In the genomic region with DNA sequence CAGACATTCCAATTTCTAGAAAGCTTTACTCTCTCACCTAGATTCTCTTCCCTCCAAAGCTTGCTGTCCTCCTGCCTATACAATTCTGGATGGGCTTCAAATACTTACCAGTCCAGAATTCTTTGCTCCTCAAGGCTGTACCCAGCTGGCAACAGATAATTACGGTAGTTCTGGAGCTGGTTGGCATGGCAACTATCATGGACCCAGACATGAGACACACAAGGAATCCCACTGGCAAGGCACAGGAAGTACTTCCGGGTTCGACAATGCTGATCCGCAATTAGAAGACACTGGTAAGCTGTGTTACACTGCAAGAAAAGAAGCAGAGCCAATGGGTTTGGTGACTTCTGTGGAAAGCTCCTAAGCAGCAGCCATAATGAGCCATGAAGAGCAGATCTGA, we compare ENCODE assay signal across 18 cellular contexts. TPM values are rescaled to one million over a fixed set of nuclear protein-coding genes. Genes with fewer than 3 reads are reported as not detected.
DNase-seq lines count a peak whose midpoint lies in the region; ATAC-seq and TF ChIP-seq lines count a peak whose summit lies in the region.
"Had no signal": no experiment of that assay in that cellular context is flagged by ENCODE, and none has a peak within 500 bp of the region (broad histone marks: within the 10 kb centered on the region; RNA-seq: fewer than 3 reads in every experiment).

No MANE protein-coding gene starts in this region.

- DNase-seq in SK-N-SH = peak; percentile 46
- peak; percentile 57 for DNase-seq in NCI-H69 (lab: John Stamatoyannopoulos, UW)
- no peak for DNase-seq in mesothelial cell of epicardium (ENCODE audit: low spot score in 2 of 2, unreplicated experiment in 2 of 2)
- DNase-seq in middle frontal gyrus (ENCODE audit: extremely low spot score, low spot score) = no peak
- DNase-seq in activated CD4-positive, alpha-beta T cell treated with anti-CD3 and anti-CD28 coated beads, Interleukin-2, amount 10 ng/mL, durations not matched to agents 24 days and 14 days = no peak
- no peak for DNase-seq in stimulated activated CD4-positive, alpha-beta T cell treated with anti-CD3 and anti-CD28 coated beads, Interleukin-2, amount 100 ng/mL, for 48 hours
- DNase-seq: Calu3; CD8-positive, alpha-beta T cell; KBM-7; NCI-H1105 treated with DMSO at 0.1 percent for 48 hours; NCI-H187; NCI-H526; SHP77 had no signal

- 50% methylated on average over 4 of the region's 4 CpGs for whole genome bisulfite sequencing in SK-N-SH (ENCODE audit: low lambda C conversion rate)

- TF ChIP-seq CTCF in SK-N-SH (IDR thresholded peaks at IDR 0.05) (no peak), brain (conservative IDR thresholded peaks at IDR 0.05) (no peak), mesothelial cell of epicardium (IDR thresholded peaks at IDR 0.05; ENCODE audit: unreplicated experiment) (no peak)

- H3K4me2 ChIP-seq in SK-N-SH = no peak overlapping the region
- H3K4me2 ChIP-seq: A549; BLaER1 treated with 17β-estradiol and CSF1 and Interleukin-3, amounts not matched to agents 10 nM and 100 nM had no signal

- ATAC-seq in SK-N-SH treated with all-trans-retinoic acid at 6 μM for 48 hours = no peak
- ATAC-seq: A549; CD8-positive, alpha-beta T cell had no signal

- H3K9me3 Mint-ChIP-seq in brain (no peaks in the 10 kb centered on the region), mesothelial cell of epicardium (no peaks in the 10 kb centered on the region)
- H3K9me3 Mint-ChIP-seq in activated CD4-positive, alpha-beta T cell treated with anti-CD3 and anti-CD28 coated beads, Interleukin-2, amount 10 ng/mL, durations not matched to agents 24 days and 14 days = no peaks in the 10 kb centered on the region
- H3K9me3 Mint-ChIP-seq: CD8-positive, alpha-beta T cell had no signal

- POLR2A ChIA-PET in SK-N-SH (lab: Yijun Ruan, JAX) = no interaction called here

- peaks cover 94% of the 10 kb centered on the region for H3K36me3 Mint-ChIP-seq in brain
- H3K36me3 Mint-ChIP-seq in mesothelial cell of epicardium = peaks cover 75% of the 10 kb centered on the region
- H3K36me3 Mint-ChIP-seq in activated CD4-positive, alpha-beta T cell treated with anti-CD3 and anti-CD28 coated beads, Interleukin-2, amount 10 ng/mL, durations not matched to agents 24 days and 14 days (ENCODE audit: low read depth) = peaks cover 61% of the 10 kb centered on the region

- H3K4me3 Mint-ChIP-seq in brain (no peak overlapping the region), mesothelial cell of epicardium (no peak overlapping the region)
- H3K4me3 Mint-ChIP-seq in activated CD4-positive, alpha-beta T cell treated with anti-CD3 and anti-CD28 coated beads, Interleukin-2, amount 10 ng/mL, durations not matched to agents 24 days and 14 days = no peak overlapping the region
- H3K4me3 Mint-ChIP-seq: CD8-positive, alpha-beta T cell had no signal

- peaks cover 89 to 92% of the 10 kb centered on the region in 2 experiments for H3K36me3 ChIP-seq in SK-N-SH (replicated peaks in 1 of 2; ENCODE audit: control insufficient read depth in 1 of 2, insufficient read depth in 2 of 2, low read length in 1 of 2)

- no peak for TF ChIP-seq RAD21 in SK-N-SH (IDR thresholded peaks at IDR 0.05; ENCODE audit: low read length)

- H2AFZ ChIP-seq in SK-N-SH (ENCODE audit: low read depth) = no peak overlapping the region

- H3K4me1 ChIP-seq in SK-N-SH (ENCODE audit: control insufficient read depth in 1 of 2, insufficient read depth in 2 of 2, low read depth in 1 of 2, low read length in 1 of 2) = peaks cover 0 to 24% of the 10 kb centered on the region in 2 experiments; a peak in 2 of 4 replicates
- H3K4me1 ChIP-seq: BLaER1 treated with 17β-estradiol and CSF1 and Interleukin-3, amounts not matched to agents 10 nM and 100 nM had no signal

- H3K4me1 Mint-ChIP-seq in brain = no peaks in the 10 kb centered on the region
- H3K4me1 Mint-ChIP-seq in mesothelial cell of epicardium = no peaks in the 10 kb centered on the region
- peaks cover 2% of the 10 kb centered on the region for H3K4me1 Mint-ChIP-seq in activated CD4-positive, alpha-beta T cell treated with anti-CD3 and anti-CD28 coated beads, Interleukin-2, amount 10 ng/mL, durations not matched to agents 24 days and 14 days

- peak overlapping the region in 1 of 2 experiments; percentile 72; a peak in 1 of 4 replicates for H3K27ac ChIP-seq in SK-N-SH (ENCODE audit: low read depth in 2 of 2, low read length in 1 of 2)
- H3K27ac ChIP-seq: A549; BLaER1 treated with 17β-estradiol and CSF1 and Interleukin-3, amounts not matched to agents 10 nM and 100 nM; SK-N-MC had no signal

- H3K9ac ChIP-seq in SK-N-SH = no peak overlapping the region
- H3K9ac ChIP-seq: BLaER1 treated with 17β-estradiol and CSF1 and Interleukin-3, amounts not matched to agents 10 nM and 100 nM had no signal

- no peaks in the 10 kb centered on the region for H3K9me3 ChIP-seq in SK-N-SH
- H3K9me3 ChIP-seq: A549; BLaER1 treated with 17β-estradiol and CSF1 and Interleukin-3, amounts not matched to agents 10 nM and 100 nM had no signal

- H3K4me3 ChIP-seq in SK-N-SH (ENCODE audit: low read depth in 2 of 2, low read length in 1 of 2) = no peak overlapping the region
- H3K4me3 ChIP-seq: A549; BLaER1 treated with 17β-estradiol and CSF1 and Interleukin-3, amounts not matched to agents 10 nM and 100 nM; SK-N-MC had no signal

- H3K27me3 Mint-ChIP-seq in brain (no peaks in the 10 kb centered on the region), mesothelial cell of epicardium (ENCODE audit: low read depth) (no peaks in the 10 kb centered on the region)
- H3K27me3 Mint-ChIP-seq in activated CD4-positive, alpha-beta T cell treated with anti-CD3 and anti-CD28 coated beads, Interleukin-2, amount 10 ng/mL, durations not matched to agents 24 days and 14 days = no peaks in the 10 kb centered on the region

- H3K27ac Mint-ChIP-seq in brain (peak overlapping the region in 3 of 5 experiments; percentile 3 to 78 (median 49)), mesothelial cell of epicardium (peak overlapping the region; percentile 62)
- no peak overlapping the region for H3K27ac Mint-ChIP-seq in activated CD4-positive, alpha-beta T cell treated with anti-CD3 and anti-CD28 coated beads, Interleukin-2, amount 10 ng/mL, durations not matched to agents 24 days and 14 days

- TF ChIP-seq EP300 in SK-N-SH (IDR thresholded peaks at IDR 0.05; ENCODE audit: borderline replicate concordance in 1 of 2, low read depth in 1 of 2, low read length in 1 of 2) = no peak

- peaks cover 15% of the 10 kb centered on the region for H3F3A ChIP-seq in SK-N-SH (replicated peaks; ENCODE audit: insufficient read depth)

- H4K20me1 ChIP-seq in SK-N-SH (ENCODE audit: insufficient read depth) = no peaks in the 10 kb centered on the region; the same call in 1 of the 2 replicates

- intact Hi-C loops in activated CD4-positive, alpha-beta T cell treated with anti-CD3 and anti-CD28 coated beads, Interleukin-2, amount 10 ng/mL, durations not matched to agents 24 days and 14 days (cut with micrococcal nuclease) = no loop called here

- H3K79me2 ChIP-seq in SK-N-SH (ENCODE audit: insufficient read depth) = no peaks in the 10 kb centered on the region

- CTCF ChIA-PET in SK-N-SH (lab: Yijun Ruan, JAX) = interaction anchor here (0.6 kb wide), 1 partner anchor 78 kb away, joined by 3 read pairs; no protein-coding TSS in a partner anchor

- H3K27me3 ChIP-seq in SK-N-SH (ENCODE audit: insufficient read depth) = no peaks in the 10 kb centered on the region
- H3K27me3 ChIP-seq: BLaER1 treated with 17β-estradiol and CSF1 and Interleukin-3, amounts not matched to agents 10 nM and 100 nM had no signal

- no peaks in the 10 kb centered on the region for H3K9me2 ChIP-seq in SK-N-SH

TF ChIP-seq in SK-N-SH, 30 proteins besides CTCF, POLR2A, EP300 and RAD21 (continues in another document):
- TF ChIP-seq ELF1 (IDR thresholded peaks at IDR 0.05) (no peak), MEF2A (IDR thresholded peaks at IDR 0.05; ENCODE audit: borderline replicate concordance, low read depth) (no peak)

TF ChIP-seq in SK-N-SH treated with all-trans-retinoic acid at 6 μM for 48 hours, 23 proteins besides CTCF, POLR2A, EP300 and RAD21 (continues in another document):
- TF ChIP-seq ZC3H10 (CRISPR knock-in tag; IDR thresholded peaks at IDR 0.05) = no peak
- TF ChIP-seq ESRRG (CRISPR knock-in tag; IDR thresholded peaks at IDR 0.05) = no peak
- no peak for TF ChIP-seq TOX (CRISPR knock-in tag; IDR thresholded peaks at IDR 0.05; ENCODE audit: borderline replicate concordance)
- TF ChIP-seq ARNTL (CRISPR knock-in tag; IDR thresholded peaks at IDR 0.05; ENCODE audit: borderline replicate concordance, low read depth) = no peak
- TF ChIP-seq, protein P1, sequence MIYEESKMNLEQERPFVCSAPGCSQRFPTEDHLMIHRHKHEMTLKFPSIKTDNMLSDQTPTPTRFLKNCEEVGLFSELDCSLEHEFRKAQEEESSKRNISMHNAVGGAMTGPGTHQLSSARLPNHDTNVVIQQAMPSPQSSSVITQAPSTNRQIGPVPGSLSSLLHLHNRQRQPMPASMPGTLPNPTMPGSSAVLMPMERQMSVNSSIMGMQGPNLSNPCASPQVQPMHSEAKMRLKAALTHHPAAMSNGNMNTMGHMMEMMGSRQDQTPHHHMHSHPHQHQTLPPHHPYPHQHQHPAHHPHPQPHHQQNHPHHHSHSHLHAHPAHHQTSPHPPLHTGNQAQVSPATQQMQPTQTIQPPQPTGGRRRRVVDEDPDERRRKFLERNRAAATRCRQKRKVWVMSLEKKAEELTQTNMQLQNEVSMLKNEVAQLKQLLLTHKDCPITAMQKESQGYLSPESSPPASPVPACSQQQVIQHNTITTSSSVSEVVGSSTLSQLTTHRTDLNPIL (CRISPR knock-in tag; IDR thresholded peaks at IDR 0.05; ENCODE audit: low read depth) = no peak
- no peak for TF ChIP-seq GLIS3 (CRISPR knock-in tag; IDR thresholded peaks at IDR 0.05)
- TF ChIP-seq ZNF70 (CRISPR knock-in tag; IDR thresholded peaks at IDR 0.05) = no peak

RNA-seq across cellular contexts. Expression of a gene that starts 37.9 kb away (rescaled TPM):
- 6.6 and 8.5 TPM in 2 replicates for polyA plus RNA-seq in SK-N-SH (2012; rRNA removed)
- 5.2 and 6.9 TPM in 2 replicates for polyA plus RNA-seq in SK-N-SH (2012; cell fraction: cytosol; rRNA removed)
- polyA plus RNA-seq in SK-N-SH (2012; cell fraction: nucleus; rRNA removed) = 7.3 and 10.9 TPM in 2 replicates
- polyA plus RNA-seq in brain (ENCODE audit: insufficient read depth, low read depth, low replicate concordance) = 20.7 TPM
- 25.4 to 29.1 TPM (median 26.3 TPM) in 3 replicates for total RNA-seq in mesothelial cell of epicardium
- 48.0 and 49.6 TPM in 2 replicates for total RNA-seq in activated CD4-positive, alpha-beta T cell treated with anti-CD3 and anti-CD28 coated beads, Interleukin-2, amount 10 ng/mL, durations not matched to agents 24 days and 14 days

RNA-seq across cellular contexts. Expression of a gene that starts 37.9 kb away (rescaled TPM):
- 5.7 and 7.0 TPM in 2 replicates for polyA plus RNA-seq in SK-N-SH (2012; rRNA removed)
- polyA plus RNA-seq in SK-N-SH (2012; cell fraction: cytosol; rRNA removed) = 6.2 and 6.8 TPM in 2 replicates
- polyA plus RNA-seq in SK-N-SH (2012; cell fraction: nucleus; rRNA removed) = 18.7 and 19.8 TPM in 2 replicates
- polyA plus RNA-seq in brain (ENCODE audit: insufficient read depth, low read depth, low replicate concordance) = 11.7 TPM
- total RNA-seq in mesothelial cell of epicardium = 32.1 to 35.5 TPM (median 33.7 TPM) in 3 replicates
- 30.9 and 32.1 TPM in 2 replicates for total RNA-seq in activated CD4-positive, alpha-beta T cell treated with anti-CD3 and anti-CD28 coated beads, Interleukin-2, amount 10 ng/mL, durations not matched to agents 24 days and 14 days

Comparison
In these comparisons a context has a peak if more than half of its experiments do, and no peak if none do; other contexts are left out.
1. DNase-seq: peak in SK-N-SH (single experiment) and NCI-H69 (single experiment); none in mesothelial cell of epicardium (0 of 2), middle frontal gyrus (single experiment), activated CD4-positive, alpha-beta T cell treated with anti-CD3 and anti-CD28 coated beads, Interleukin-2, amount 10 ng/mL, durations not matched to agents 24 days and 14 days (single experiment) and stimulated activated CD4-positive, alpha-beta T cell treated with anti-CD3 and anti-CD28 coated beads, Interleukin-2, amount 100 ng/mL, for 48 hours (0 of 2).